ENCODE assay signal across 8 cellular contexts in genomic region chr16:24010440-24011089, GRCh38.
A peak's percentile ranks its signal among the peaks of the same experiment; 100 is the strongest.
DNase-seq lines count a peak whose midpoint lies in the region; ATAC-seq and TF ChIP-seq lines count a peak whose summit lies in the region.

No MANE protein-coding gene starts in this region.

- DNase-seq in DMS153 treated with DMSO at 0.1 percent for 48 hours (lab: John Stamatoyannopoulos, UW; ENCODE audit: unreplicated experiment) (peak; percentile 80), HUDEP-2 (lab: John Stamatoyannopoulos, UW; ENCODE audit: unreplicated experiment in 76 of 76) (peak in 70 of 76 experiments; percentile 7 to 75 (median 52)), PC-9 (peak in 1 of 2 experiments; percentile 38), fibroblast of the aortic adventitia (ENCODE audit: low read depth) (peak; percentile 66), non-pigmented ciliary epithelial cell (ENCODE audit: low read depth) (peak; percentile 4), substantia nigra (lab: John Stamatoyannopoulos, UW) (peak in 45 of 49 donors; percentile 1 to 83 (median 57))
- peak; percentile 81 to 82 for DNase-seq in activated T-cell treated with anti-CD3 and anti-CD28 coated beads, Interleukin-2, amount 50 U/mL, for 72 hours

- peak; percentile 74 for TF ChIP-seq CTCF in PC-9 (conservative IDR thresholded peaks at IDR 0.05)
- peak; percentile 68 for TF ChIP-seq CTCF in fibroblast of the aortic adventitia (IDR thresholded peaks at IDR 0.05; ENCODE audit: insufficient read depth, low read length)

- intact Hi-C loops in PC-9 (cut with micrococcal nuclease; ENCODE audit: unreplicated experiment) = loop anchor here (1.0 to 5.0 kb wide), 2 partner anchors 208 to 275 kb away; no protein-coding TSS in a partner anchor

- peak; percentile 43 to 46 for ATAC-seq in activated T-cell treated with anti-CD3 and anti-CD28 coated beads, Interleukin-2, amount 50 U/mL, for 72 hours (replicated peaks in 1 of 2)
- no peak for ATAC-seq in GM18867 (IDR thresholded peaks at IDR 0.05; ENCODE audit: unreplicated experiment)

- H3K4me1 ChIP-seq in PC-9 (replicated peaks; ENCODE audit: insufficient read depth) = no peaks in the 10 kb centered on the region

- H3K9me3 ChIP-seq in PC-9 (ENCODE audit: insufficient read depth, low read depth) = no peaks in the 10 kb centered on the region

- no peak overlapping the region for H2AFZ ChIP-seq in PC-9

- peaks cover 17% of the 10 kb centered on the region; the same call in 1 of the 2 replicates for H3K27me3 ChIP-seq in PC-9 (ENCODE audit: insufficient read depth, low read depth)

- no peaks in the 10 kb centered on the region for H4K20me1 ChIP-seq in PC-9 (ENCODE audit: insufficient read depth)

- no peak overlapping the region for H3K27ac ChIP-seq in PC-9
- H3K27ac ChIP-seq in substantia nigra (ENCODE audit: low read depth, low read length, poor library complexity, severe bottlenecking) = no peak overlapping the region

- no peak overlapping the region for H3K4me2 ChIP-seq in PC-9

- no peaks in the 10 kb centered on the region for H3F3A ChIP-seq in PC-9 (ENCODE audit: insufficient read depth, low read depth)

- no peaks in the 10 kb centered on the region for H3K79me2 ChIP-seq in PC-9 (ENCODE audit: low read depth)

- H3K27me3 Mint-ChIP-seq in activated T-cell treated with anti-CD3 and anti-CD28 coated beads, Interleukin-2, amount 50 U/mL, for 72 hours (ENCODE audit: low read depth) = no peaks in the 10 kb centered on the region

- H3K4me3 ChIP-seq in PC-9 = no peak overlapping the region
- no peak overlapping the region for H3K4me3 ChIP-seq in fibroblast of the aortic adventitia (ENCODE audit: low read depth, low read length)

- no peak overlapping the region for H3K4me3 Mint-ChIP-seq in activated T-cell treated with anti-CD3 and anti-CD28 coated beads, Interleukin-2, amount 50 U/mL, for 72 hours

- BruUV-seq in PC-9 (replicated peaks; lab: Mats Ljungman, UMichigan) = no TSS peak

- no peaks in the 10 kb centered on the region for H3K36me3 ChIP-seq in PC-9 (ENCODE audit: low read depth)

- no peak overlapping the region for H3K27ac Mint-ChIP-seq in activated T-cell treated with anti-CD3 and anti-CD28 coated beads, Interleukin-2, amount 50 U/mL, for 72 hours

- POLR2A ChIA-PET in PC-9 (lab: Charles Lee; ENCODE audit: unreplicated experiment) = no interaction called here

- peaks cover 0 to 1% of the 10 kb centered on the region in 2 donors for H3K36me3 Mint-ChIP-seq in activated T-cell treated with anti-CD3 and anti-CD28 coated beads, Interleukin-2, amount 50 U/mL, for 72 hours (ENCODE audit: insufficient read depth in 2 of 2)

- H3K9me3 Mint-ChIP-seq in activated T-cell treated with anti-CD3 and anti-CD28 coated beads, Interleukin-2, amount 50 U/mL, for 72 hours = no peaks in the 10 kb centered on the region

- CTCF ChIA-PET in PC-9 (lab: Charles Lee) = interaction anchor here (0.6 to 0.7 kb wide), 2 partner anchors 332 to 335 kb away, joined by 3 to 4 read pairs; partner anchors contain the start of gene PLK1

- H3K9me2 ChIP-seq in PC-9 (ENCODE audit: insufficient read depth) = no peaks in the 10 kb centered on the region

- peaks cover 70% of the 10 kb centered on the region for H3K4me1 Mint-ChIP-seq in activated T-cell treated with anti-CD3 and anti-CD28 coated beads, Interleukin-2, amount 50 U/mL, for 72 hours (ENCODE audit: low read depth)
